ENCODE assay signal across 32 cellular contexts in genomic region chr17:46201491-46201890, GRCh38.
"Had no signal": no experiment of that assay in that cellular context is flagged by ENCODE, and none has a peak within 500 bp of the region (broad histone marks: within the 10 kb centered on the region; RNA-seq: fewer than 3 reads in every experiment).

No MANE protein-coding gene starts in this region.

- ATAC-seq: activated CD8-positive, alpha-beta T cell treated with anti-CD3 and anti-CD28 coated beads for 36 hours; activated T-cell treated with anti-CD3 and anti-CD28 coated beads, Interleukin-2, amount 50 U/mL, for 72 hours; activated T-helper 17 cell treated with anti-CD3 and anti-CD28 coated beads, Interleukin-2, amount 50 U/mL, for 72 hours; PC-3; SK-N-SH treated with all-trans-retinoic acid at 6 μM for 48 hours had no signal

- H3K4me3 ChIP-seq: Peyer's patch, SJSA1 had no signal

- H3K27me3 Mint-ChIP-seq: activated CD4-positive, alpha-beta T cell treated with anti-CD3 and anti-CD28 coated beads, Interleukin-2, amount 10 ng/mL, durations not matched to agents 24 days and 14 days; activated CD8-positive, alpha-beta T cell treated with anti-CD3 and anti-CD28 coated beads for 36 hours; activated naive CD4-positive, alpha-beta T cell treated with anti-CD3 and anti-CD28 coated beads, Interleukin-2, amount 50 U/mL, for 24 hours; activated naive CD8-positive, alpha-beta T cell treated with anti-CD3 and anti-CD28 coated beads, Interleukin-2, amount 10 ng/mL, durations not matched to agents 7 days and 5 days; activated T-helper 17 cell treated with anti-CD3 and anti-CD28 coated beads, Interleukin-2, amount 50 U/mL, for 72 hours had no signal

- DNase-seq: activated CD4-positive, alpha-beta T cell treated with anti-CD3 and anti-CD28 coated beads, Interleukin-2, amount 10 ng/mL, durations not matched to agents 24 days and 14 days; activated CD4-positive, alpha-beta T cell treated with anti-CD3 and anti-CD28 coated beads, Interleukin-2, amount 50 U/mL, for 4 hours; activated CD8-positive, alpha-beta T cell treated with anti-CD3 and anti-CD28 coated beads for 36 hours; activated effector memory CD4-positive, alpha-beta T cell treated with anti-CD3 and anti-CD28 coated beads, Interleukin-2, amount 50 U/mL, for 16 hours; activated naive CD4-positive, alpha-beta T cell; activated naive CD8-positive, alpha-beta T cell treated with anti-CD3 and anti-CD28 coated beads, Interleukin-2, amount 10 ng/mL, durations not matched to agents 7 days and 5 days; activated T-cell treated with anti-CD3 and anti-CD28 coated beads, Interleukin-2, amount 50 U/mL, for 1 hour; activated T-cell treated with anti-CD3 and anti-CD28 coated beads, Interleukin-2, amount 50 U/mL, for 72 hours; amygdala; brain microvascular endothelial cell; central memory CD4-positive, alpha-beta T cell; NCI-H1105 treated with DMSO at 0.1 percent for 48 hours; NCI-H1436; NCI-H1694; NCI-H1930; NCI-H2081 treated with DMSO at 0.1 percent for 48 hours; NCI-H226; NCI-H446 treated with DMSO at 0.1 percent for 48 hours; NCI-H524; NK-92 treated with Interleukin-12 subunit alpha and Interleukin-12 subunit beta, amount 100 ng/mL, for 24 hours; PC-3; Peyer's patch; RPMI8226; SHP77 treated with DMSO at 0.1 percent for 48 hours; SW 1271 had no signal

- H3K36me3 ChIP-seq: brain microvascular endothelial cell, Peyer's patch, SJSA1 had no signal

- H3K9me3 Mint-ChIP-seq: activated naive CD4-positive, alpha-beta T cell treated with anti-CD3 and anti-CD28 coated beads, Interleukin-2, amount 50 U/mL, for 24 hours; activated T-helper 17 cell treated with anti-CD3 and anti-CD28 coated beads, Interleukin-2, amount 50 U/mL, for 72 hours had no signal

- H3K4me2 ChIP-seq: KMS-11 had no signal

- H3K9me3 ChIP-seq: Peyer's patch, SJSA1 had no signal

- H3K4me3 Mint-ChIP-seq: activated CD4-positive, alpha-beta T cell treated with anti-CD3 and anti-CD28 coated beads, Interleukin-2, amount 10 ng/mL, durations not matched to agents 24 days and 14 days; activated CD8-positive, alpha-beta T cell treated with anti-CD3 and anti-CD28 coated beads for 36 hours; activated naive CD4-positive, alpha-beta T cell treated with anti-CD3 and anti-CD28 coated beads, Interleukin-2, amount 50 U/mL, for 24 hours; activated naive CD8-positive, alpha-beta T cell treated with anti-CD3 and anti-CD28 coated beads, Interleukin-2, amount 10 ng/mL, durations not matched to agents 7 days and 5 days; activated T-cell treated with anti-CD3 and anti-CD28 coated beads, Interleukin-2, amount 50 U/mL, for 72 hours; activated T-helper 17 cell treated with anti-CD3 and anti-CD28 coated beads, Interleukin-2, amount 50 U/mL, for 72 hours; T-helper 2 cell treated with Interferon-gamma antibody and Interleukin-4, amounts not matched to agents 5 μg/mL and 100 μg/mL, for 36 hours had no signal

- H3K9ac ChIP-seq: KMS-11 had no signal

- H3K27me3 ChIP-seq: brain microvascular endothelial cell, Peyer's patch, SJSA1 had no signal

- FAIRE-seq: TTC549 had no signal

- H3K27ac Mint-ChIP-seq: activated CD4-positive, alpha-beta T cell treated with anti-CD3 and anti-CD28 coated beads, Interleukin-2, amount 10 ng/mL, durations not matched to agents 24 days and 14 days; activated CD8-positive, alpha-beta T cell treated with anti-CD3 and anti-CD28 coated beads for 36 hours; activated naive CD8-positive, alpha-beta T cell treated with anti-CD3 and anti-CD28 coated beads, Interleukin-2, amount 10 ng/mL, durations not matched to agents 7 days and 5 days; activated T-cell treated with anti-CD3 and anti-CD28 coated beads, Interleukin-2, amount 50 U/mL, for 72 hours; activated T-helper 17 cell treated with anti-CD3 and anti-CD28 coated beads, Interleukin-2, amount 50 U/mL, for 72 hours; T-helper 2 cell treated with Interferon-gamma antibody and Interleukin-4, amounts not matched to agents 5 μg/mL and 100 μg/mL, for 36 hours had no signal

- H3K27ac ChIP-seq: brain microvascular endothelial cell, KMS-11, SJSA1 had no signal
